ENCODE assay signal across 21 cellular contexts in genomic region chr17:82574041-82574440, GRCh38. TPM values are rescaled to one million over a fixed set of nuclear protein-coding genes. Genes with fewer than 3 reads are reported as not detected.
A peak's percentile ranks its signal among the peaks of the same experiment; 100 is the strongest.
DNase-seq lines count a peak whose midpoint lies in the region; ATAC-seq and TF ChIP-seq lines count a peak whose summit lies in the region.
"Had no signal": no experiment of that assay in that cellular context is flagged by ENCODE, and none has a peak within 500 bp of the region (broad histone marks: within the 10 kb centered on the region; RNA-seq: fewer than 3 reads in every experiment).

No MANE protein-coding gene starts in this region.

- H3K27ac Mint-ChIP-seq in chondrocyte (ENCODE audit: unreplicated experiment) (peak overlapping the region; percentile 22), progenitor cell of endocrine pancreas (peak overlapping the region; percentile 56)
- H3K27ac Mint-ChIP-seq: CD4-positive, CD25-positive, alpha-beta regulatory T cell had no signal

- peaks cover 2% of the 10 kb centered on the region for H3K4me1 Mint-ChIP-seq in chondrocyte (ENCODE audit: low read depth)
- H3K4me1 Mint-ChIP-seq in progenitor cell of endocrine pancreas (ENCODE audit: low read depth), result no peaks in the 10 kb centered on the region
- H3K4me1 Mint-ChIP-seq: CD14-positive monocyte had no signal

- H3K9me3 ChIP-seq in neuronal stem cell (replicated peaks in 1 of 2; ENCODE audit: control insufficient read depth in 2 of 2, insufficient read depth in 1 of 2, low read depth in 1 of 2, low read length in 2 of 2), result no peaks in the 10 kb centered on the region
- H3K9me3 ChIP-seq: BE2C, BLaER1 had no signal

- no peak overlapping the region for H4K91ac ChIP-seq in neuronal stem cell (ENCODE audit: low read depth, low read length, poor library complexity)

- peak overlapping the region; percentile 89 for H4K8ac ChIP-seq in neuronal stem cell (ENCODE audit: low read depth, low read length)

- H3K9me3 Mint-ChIP-seq in chondrocyte (ENCODE audit: low read depth) (no peaks in the 10 kb centered on the region), progenitor cell of endocrine pancreas (ENCODE audit: low read depth) (no peaks in the 10 kb centered on the region)
- H3K9me3 Mint-ChIP-seq: CD14-positive monocyte; CD4-positive, alpha-beta memory T cell; CD4-positive, CD25-positive, alpha-beta regulatory T cell; CD8-positive, alpha-beta memory T cell had no signal

- POLR2A ChIA-PET in HEK293T (lab: Yijun Ruan, JAX), result no interaction called here

- no peak overlapping the region for H3K18ac ChIP-seq in neuronal stem cell (ENCODE audit: low read length)

- H3K23ac ChIP-seq in neuronal stem cell (ENCODE audit: low read depth, low read length, poor library complexity), result no peak overlapping the region

- no peak overlapping the region for H2BK5ac ChIP-seq in neuronal stem cell (ENCODE audit: low read length)

- no peak for ATAC-seq in HG02678 (IDR thresholded peaks at IDR 0.05; ENCODE audit: unreplicated experiment)
- ATAC-seq: GM12878 had no signal

- H2AK5ac ChIP-seq in neuronal stem cell (ENCODE audit: low read depth, low read length), result no peak overlapping the region

- no peak overlapping the region for H3K14ac ChIP-seq in neuronal stem cell (ENCODE audit: low read length)

- H3K36me3 Mint-ChIP-seq in chondrocyte (ENCODE audit: low read depth) (peaks cover 17% of the 10 kb centered on the region), progenitor cell of endocrine pancreas (ENCODE audit: insufficient read depth) (peaks cover 22% of the 10 kb centered on the region)

- H3K36me3 ChIP-seq in neuronal stem cell (replicated peaks in 1 of 2; ENCODE audit: control insufficient read depth in 2 of 2, insufficient read depth in 2 of 2, low read length in 2 of 2), result peaks cover 34 to 93% of the 10 kb centered on the region in 2 donors

- H3K4me3 Mint-ChIP-seq in chondrocyte (ENCODE audit: unreplicated experiment) (no peak overlapping the region), progenitor cell of endocrine pancreas (ENCODE audit: low read depth) (no peak overlapping the region)
- H3K4me3 Mint-ChIP-seq: CD14-positive monocyte; CD4-positive, alpha-beta memory T cell; CD4-positive, CD25-positive, alpha-beta regulatory T cell had no signal

- no peaks in the 10 kb centered on the region for H3K27me3 ChIP-seq in neuronal stem cell (ENCODE audit: control insufficient read depth in 3 of 3, insufficient read depth in 3 of 3, low read depth in 1 of 3, low read length in 3 of 3)
- H3K27me3 ChIP-seq: BE2C, BLaER1 had no signal

- no CpG with 5 or more reads among the region's 11 CpGs for WGBS in neuronal stem cell (ENCODE audit: extremely low coverage in 2 of 2, insufficient read length in 2 of 2, insufficient replicate concordance in 1 of 2), 2 donors

- no peak overlapping the region for H2AFZ ChIP-seq in neuronal stem cell (ENCODE audit: low read length)

- TF ChIP-seq CTCF in chondrocyte (IDR thresholded peaks at IDR 0.05) (no peak), progenitor cell of endocrine pancreas (IDR thresholded peaks at IDR 0.05; ENCODE audit: unreplicated experiment) (no peak)

- no peak overlapping the region for H2BK12ac ChIP-seq in neuronal stem cell (ENCODE audit: low read length)

- no peak overlapping the region for H3K4me3 ChIP-seq in neuronal stem cell (ENCODE audit: low read length in 2 of 2)
- H3K4me3 ChIP-seq: BLaER1, GM12878 had no signal

- no peak for DNase-seq in chondrocyte (ENCODE audit: low spot score)
- DNase-seq in left kidney (ENCODE audit: low read depth, low spot score), result peak; percentile 91
- no peak for DNase-seq in neuronal stem cell (ENCODE audit: low spot score)
- no peak for DNase-seq in progenitor cell of endocrine pancreas (ENCODE audit: low spot score, unreplicated experiment)
- DNase-seq in HEK293T (ENCODE audit: extremely low spot score), result no peak
- no peak for DNase-seq in hypothalamus (lab: John Stamatoyannopoulos, UW)
- DNase-seq in OCI-M2 (lab: John Stamatoyannopoulos, UW; ENCODE audit: unreplicated experiment), result no peak
- DNase-seq: 8988T; ACHN; BE2C; C1 segment of cervical spinal cord; CD4-positive, alpha-beta memory T cell; CD4-positive, CD25-positive, alpha-beta regulatory T cell; CD8-positive, alpha-beta memory T cell; COR-L47; DMS79 treated with DMSO at 0.1 percent for 48 hours; GDM1 had no signal

- no peak overlapping the region for H2BK120ac ChIP-seq in neuronal stem cell (ENCODE audit: low read depth, low read length)

- no peak overlapping the region for H2BK15ac ChIP-seq in neuronal stem cell (ENCODE audit: low read length)

- CTCF ChIA-PET in HEK293T (lab: Yijun Ruan, JAX), result interaction anchor here (0.7 kb wide), 2 partner anchors 142 to 705 kb away, joined by 3 read pairs; partner anchors contain the start of gene FN3KRP

- no peak overlapping the region for H3K27ac ChIP-seq in neuronal stem cell (replicated peaks; ENCODE audit: low read length)
- H3K27ac ChIP-seq: BLaER1 had no signal

- H3K79me1 ChIP-seq in neuronal stem cell (ENCODE audit: low read depth, low read length), result peaks cover 4% of the 10 kb centered on the region

- H3K27me3 Mint-ChIP-seq in chondrocyte (ENCODE audit: low read depth) (no peaks in the 10 kb centered on the region), progenitor cell of endocrine pancreas (no peaks in the 10 kb centered on the region)
- H3K27me3 Mint-ChIP-seq: CD4-positive, alpha-beta memory T cell; CD4-positive, CD25-positive, alpha-beta regulatory T cell; CD8-positive, alpha-beta memory T cell had no signal

- H3K4me2 ChIP-seq in neuronal stem cell (ENCODE audit: insufficient read depth, low read length, poor library complexity, severe bottlenecking), result no peak overlapping the region
- H3K4me2 ChIP-seq: BLaER1 had no signal

- no peak overlapping the region for H3K4ac ChIP-seq in neuronal stem cell (ENCODE audit: low read length)

- no peak overlapping the region for H3K9ac ChIP-seq in neuronal stem cell (ENCODE audit: low read depth, low read length, poor library complexity)
- H3K9ac ChIP-seq: BLaER1 had no signal

- H3K4me1 ChIP-seq in neuronal stem cell (ENCODE audit: control insufficient read depth in 2 of 2, insufficient read depth in 1 of 2, low read depth in 1 of 2, low read length in 2 of 2), result no peaks in the 10 kb centered on the region
- H3K4me1 ChIP-seq: BE2C had no signal

TF ChIP-seq in HEK293T, 16 proteins besides CTCF, POLR2A, EP300 and RAD21:
- TF ChIP-seq PKNOX1 (IDR thresholded peaks at IDR 0.05) (no peak), FOXK2 (IDR thresholded peaks at IDR 0.05) (no peak), FOXA1 (IDR thresholded peaks at IDR 0.05) (no peak), SP1 (IDR thresholded peaks at IDR 0.05) (no peak), SUZ12 (IDR thresholded peaks at IDR 0.05) (no peak), TARDBP (IDR thresholded peaks at IDR 0.05) (no peak), BHLHE40 (IDR thresholded peaks at IDR 0.05; ENCODE audit: borderline replicate concordance) (no peak), ZNF384 (IDR thresholded peaks at IDR 0.05) (no peak), ARNT (IDR thresholded peaks at IDR 0.05) (no peak), L3MBTL2 (conservative IDR thresholded peaks at IDR 0.05) (no peak), ELF4 (IDR thresholded peaks at IDR 0.05) (no peak), CTBP1 (IDR thresholded peaks at IDR 0.05; ENCODE audit: borderline replicate concordance) (no peak), NFRKB (IDR thresholded peaks at IDR 0.05) (no peak), HDGF (IDR thresholded peaks at IDR 0.05; ENCODE audit: borderline replicate concordance) (no peak), LEF1 (IDR thresholded peaks at IDR 0.05; ENCODE audit: borderline replicate concordance) (no peak)
TF ChIP-seq in HEK293T: peak in this region for 0.

RNA-seq across cellular contexts. Expression of gene FOXK2, which starts 54.5 kb away (rescaled TPM):
- total RNA-seq in chondrocyte, result 47.6 to 49.5 TPM (median 49.4 TPM) in 3 replicates
- 69.7 TPM for polyA plus RNA-seq in neuronal stem cell (2013, experiment 1 of 2)
- polyA plus RNA-seq in neuronal stem cell (2013, experiment 2 of 2), result 71.0 TPM
- 71.8 and 76.6 TPM in 2 replicates for total RNA-seq in progenitor cell of endocrine pancreas
